Comparison of ENCODE assay signal across 8 cellular contexts in genomic region chr20:25065625-25066338, GRCh38. TPM values are rescaled to one million over a fixed set of nuclear protein-coding genes. Genes with fewer than 3 reads are reported as not detected.
DNase-seq lines count a peak whose midpoint lies in the region; ATAC-seq and TF ChIP-seq lines count a peak whose summit lies in the region.

No MANE protein-coding gene starts in this region.

- H3K27me3 ChIP-seq in DOHH2 (ENCODE audit: control insufficient read depth, low read length) (peaks cover 67% of the 10 kb centered on the region), lower lobe of right lung (ENCODE audit: low read depth) (peaks cover 20% of the 10 kb centered on the region)

- peak; percentile 84 for TF ChIP-seq CTCF in DOHH2 (IDR thresholded peaks at IDR 0.05; ENCODE audit: low read depth, low read length, poor library complexity, severe bottlenecking)
- peak; percentile 81 for TF ChIP-seq CTCF in lower lobe of right lung (IDR thresholded peaks at IDR 0.05)

- H3F3A ChIP-seq in DOHH2 (ENCODE audit: control insufficient read depth, insufficient read depth), result no peaks in the 10 kb centered on the region

- H3K9me2 ChIP-seq in DOHH2 (replicated peaks; ENCODE audit: control insufficient read depth, low read length), result no peaks in the 10 kb centered on the region

- DNase-seq in NCI-H1105 (lab: John Stamatoyannopoulos, UW) (peak; percentile 10), dermis blood vessel endothelial cell (peak; percentile 81), lower lobe of right lung (no peak)
- peak; percentile 54 for DNase-seq in activated CD4-positive, alpha-beta T cell treated with anti-CD3 and anti-CD28 coated beads for 1 hour
- peak; percentile 41 for DNase-seq in stimulated activated CD8-positive, alpha-beta memory T cell treated with anti-CD3 and anti-CD28 coated beads, Interleukin-4, amount 100 ng/mL, for 24 hours (ENCODE audit: low read depth)

- H3K4me3 ChIP-seq in DOHH2 (ENCODE audit: low read length), result no peak overlapping the region
- H3K4me3 ChIP-seq in lower lobe of right lung, result no peak overlapping the region

- no peaks in the 10 kb centered on the region for H3K79me2 ChIP-seq in DOHH2 (ENCODE audit: control insufficient read depth, low read length)

- ATAC-seq in GM21717 (IDR thresholded peaks at IDR 0.05; ENCODE audit: unreplicated experiment) (peak; percentile 58), lower lobe of right lung (peak; percentile 80 to 90), HG02840 (IDR thresholded peaks at IDR 0.05; ENCODE audit: low FRiP score, unreplicated experiment) (no peak)

- H3K36me3 ChIP-seq in DOHH2 (ENCODE audit: control insufficient read depth, low read length) (no peaks in the 10 kb centered on the region), lower lobe of right lung (no peaks in the 10 kb centered on the region)

- H3K9me3 ChIP-seq in DOHH2 (ENCODE audit: control insufficient read depth, insufficient read depth, low read length) (peaks cover 6% of the 10 kb centered on the region; the same call in 1 of the 2 replicates), lower lobe of right lung (no peaks in the 10 kb centered on the region)

- no peaks in the 10 kb centered on the region for H4K20me1 ChIP-seq in DOHH2 (ENCODE audit: control insufficient read depth, insufficient read depth, low read depth, low read length)

- no peak overlapping the region for H3K4me2 ChIP-seq in DOHH2 (ENCODE audit: low read length)

- no peak overlapping the region for H3K27ac ChIP-seq in DOHH2 (ENCODE audit: low read depth, low read length)
- H3K27ac ChIP-seq in lower lobe of right lung, result no peak overlapping the region

- H3K4me1 ChIP-seq in DOHH2 (ENCODE audit: control insufficient read depth, low read length), result no peaks in the 10 kb centered on the region
- H3K4me1 ChIP-seq in lower lobe of right lung, result peaks cover 9% of the 10 kb centered on the region

- intact Hi-C loops in lower lobe of right lung (cut with DNase I), result loop anchor here (5.0 kb wide), 1 partner anchor 73 kb away; the partner anchor contains the start of gene APMAP

RNA-seq across cellular contexts. Expression of gene ACSS1, which starts 7.8 kb away (rescaled TPM):
- 39.6 and 52.1 TPM in 2 replicates for total RNA-seq in dermis blood vessel endothelial cell
- total RNA-seq in lower lobe of right lung, result 41.8 TPM

RNA-seq across cellular contexts. Expression of gene VSX1, which starts 16.2 kb away (rescaled TPM):
- total RNA-seq in dermis blood vessel endothelial cell, result not detected in 2 replicates
- not detected for total RNA-seq in lower lobe of right lung
